In genomic region chr19:14366529-14366928, GRCh38 we compare ENCODE assay signal across 8 cellular contexts. TPM values are rescaled to one million over a fixed set of nuclear protein-coding genes. Genes with fewer than 3 reads are reported as not detected.
DNase-seq lines count a peak whose midpoint lies in the region; ATAC-seq and TF ChIP-seq lines count a peak whose summit lies in the region.

No MANE protein-coding gene starts in this region.

- no peaks in the 10 kb centered on the region for H3K27me3 Mint-ChIP-seq in activated naive CD8-positive, alpha-beta T cell

- peak in 1 of 2 donors; percentile 10 for ATAC-seq in left cardiac atrium
- ATAC-seq in HG03342 (IDR thresholded peaks at IDR 0.05; ENCODE audit: unreplicated experiment) = no peak

- H3K9me3 Mint-ChIP-seq in activated naive CD8-positive, alpha-beta T cell (ENCODE audit: low read depth) = no peaks in the 10 kb centered on the region

- intact Hi-C loops in left cardiac atrium (cut with DNase I) = no loop called here

- H3K4me1 Mint-ChIP-seq in activated naive CD8-positive, alpha-beta T cell (ENCODE audit: low read depth) = peaks cover 70% of the 10 kb centered on the region

- H3K36me3 Mint-ChIP-seq in activated naive CD8-positive, alpha-beta T cell = peaks cover 2% of the 10 kb centered on the region

- in situ Hi-C loops in ACHN (cut with HindIII; ENCODE audit: low pct_ligation_motif_present, low pct_unique_long_range_greater_than_20kb, low sequenced_read_pairs) (no loop called here), GM18951 (cut with MboI; ENCODE audit: low sequenced_read_pairs, unreplicated experiment) (no loop called here)

- H3K27ac Mint-ChIP-seq in activated naive CD8-positive, alpha-beta T cell = peak overlapping the region; percentile 100

- peak; percentile 43 for TF ChIP-seq POLR2A in GM18951 (IDR thresholded peaks at IDR 0.05; ENCODE audit: extremely low read depth, insufficient read depth, insufficient read length)

- DNase-seq in ACHN (peak; percentile 20), M059J (ENCODE audit: low read depth) (peak; percentile 76), SW480 (ENCODE audit: low spot score) (peak; percentile 94), left cardiac atrium (peak; percentile 70)
- DNase-seq in stimulated activated CD4-positive, alpha-beta T cell treated with anti-CD3 and anti-CD28 coated beads, Interleukin-12 subunit alpha, Interleukin-12 subunit beta, amount 100 ng/mL, for 4 hours = peak; percentile 73

- H3K4me3 Mint-ChIP-seq in activated naive CD8-positive, alpha-beta T cell = peak overlapping the region; percentile 79

RNA-seq across cellular contexts. Expression of gene ADGRE5, which starts 14.7 kb away (rescaled TPM):
- total RNA-seq in M059J (2014; rRNA removed; shearing (Covaris generic)) = 13.0 and 13.8 TPM in 2 replicates
- 10 to 100 TPM; 41.6 to 43.8 TPM for total RNA-seq in left cardiac atrium

RNA-seq across cellular contexts. Expression of gene DDX39A, which starts 52.6 kb away (rescaled TPM):
- 56.1 and 65.3 TPM in 2 replicates for total RNA-seq in M059J (2014; rRNA removed; shearing (Covaris generic))
- total RNA-seq in left cardiac atrium = 10 to 100 TPM; 31.8 to 41.6 TPM

Comparison
In these comparisons a context has a peak if more than half of its experiments do, and no peak if none do; other contexts are left out.
1. DNase-seq: peak in every context shown above with its lines; median percentile 94 in SW480; 76 in M059J; 73 in stimulated activated CD4-positive, alpha-beta T cell treated with anti-CD3 and anti-CD28 coated beads, Interleukin-12 subunit alpha, Interleukin-12 subunit beta, amount 100 ng/mL, for 4 hours; 70 in left cardiac atrium; 20 in ACHN.